In the genomic region with DNA sequence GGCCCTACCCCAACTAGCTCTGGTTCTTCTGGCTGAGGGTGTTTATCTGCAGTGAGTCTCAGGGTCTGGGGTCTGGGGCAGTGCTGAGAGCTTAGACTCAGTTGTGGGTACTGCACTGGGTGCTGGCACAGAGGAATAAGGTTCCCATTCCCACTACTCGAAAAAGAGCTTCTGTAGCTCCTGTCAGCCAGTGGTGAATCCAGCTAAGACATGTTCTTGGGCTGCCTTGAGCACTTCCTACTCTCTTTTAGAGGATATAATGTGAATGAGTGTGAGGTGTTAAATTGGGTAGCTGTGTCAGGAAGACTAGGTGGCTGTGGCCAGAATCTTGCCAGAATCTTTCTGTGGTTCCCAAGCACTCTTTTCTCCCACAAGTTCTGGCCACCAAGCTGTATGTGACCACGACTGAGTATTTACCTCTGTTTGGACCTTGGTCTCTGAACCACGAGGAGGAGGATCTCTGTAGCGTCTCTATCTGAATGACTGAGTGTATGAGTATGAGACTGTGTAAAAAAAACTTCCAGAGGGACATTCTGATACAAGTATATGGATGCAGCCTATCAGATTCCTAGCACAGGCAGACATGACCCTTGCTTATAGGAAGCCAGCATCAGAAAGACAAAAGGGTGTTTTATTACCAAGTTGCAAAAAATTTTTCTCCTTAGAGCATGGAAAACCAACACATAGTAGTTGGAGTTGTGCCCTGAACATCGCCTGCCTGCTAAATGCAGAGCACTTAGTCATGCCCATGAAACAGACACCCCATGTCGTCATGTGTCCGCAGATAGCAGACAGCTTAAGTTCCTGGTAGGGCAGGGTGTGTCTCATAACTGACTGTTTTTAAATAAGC, we compare ENCODE assay signal across 8 cellular contexts. TPM values are rescaled to one million over a fixed set of nuclear protein-coding genes. Genes with fewer than 3 reads are reported as not detected.
DNase-seq lines count a peak whose midpoint lies in the region; ATAC-seq and TF ChIP-seq lines count a peak whose summit lies in the region.

No MANE protein-coding gene starts in this region.

- intact Hi-C loops in left ventricle myocardium superior (cut with micrococcal nuclease), result no loop called here

- POLR2A ChIA-PET in WTC11 (lab: Charles Lee), result no interaction called here

- H3K4me1 Mint-ChIP-seq in WTC11 (no peaks in the 10 kb centered on the region; the same call in 1 of the 2 replicates), glutamatergic neuron (ENCODE audit: low read depth, unreplicated experiment) (no peaks in the 10 kb centered on the region)

- CTCF ChIA-PET in WTC11 (lab: Charles Lee), result interaction anchor here (0.7 to 3.5 kb wide), 6 partner anchors 46 to 329 kb away, joined by 3 to 19 read pairs (median 4); a partner anchor contains a TSS

- no peak overlapping the region for H3K4me3 Mint-ChIP-seq in WTC11
- no peak overlapping the region for H3K4me3 Mint-ChIP-seq in glutamatergic neuron (ENCODE audit: unreplicated experiment)

- H3K9me3 Mint-ChIP-seq in WTC11 (peaks cover 5% of the 10 kb centered on the region; the same call in 1 of the 2 replicates), glutamatergic neuron (ENCODE audit: unreplicated experiment) (no peaks in the 10 kb centered on the region)

- H3K4me3 ChIP-seq in H7 (ENCODE audit: insufficient read depth, low read depth, low read length), result no peak overlapping the region

- no peak for ATAC-seq in WTC11
- ATAC-seq in left ventricle myocardium superior, result peak; percentile 95
- no peak for ATAC-seq in HG03175 (IDR thresholded peaks at IDR 0.05; ENCODE audit: unreplicated experiment)

- 0 out of 2 replicates have a peak, but pooled peaks cover 1% of the 10 kb centered on the region for H3K36me3 ChIP-seq in H7 (replicated peaks; ENCODE audit: control insufficient read depth, insufficient read depth, low read length)

- H3K27me3 ChIP-seq in H7 (ENCODE audit: control insufficient read depth, insufficient read depth, low read length), result no peaks in the 10 kb centered on the region

- H3K27me3 Mint-ChIP-seq in WTC11 (ENCODE audit: low read depth), result no peaks in the 10 kb centered on the region
- H3K27me3 Mint-ChIP-seq in glutamatergic neuron (ENCODE audit: unreplicated experiment), result no peaks in the 10 kb centered on the region

- H3K36me3 Mint-ChIP-seq in WTC11, result peaks cover 16% of the 10 kb centered on the region
- no peaks in the 10 kb centered on the region for H3K36me3 Mint-ChIP-seq in glutamatergic neuron (ENCODE audit: unreplicated experiment)

- DNase-seq in HPDE6-E6E7 (ENCODE audit: extremely low spot score) (peak; percentile 69), WTC11 (ENCODE audit: low spot score) (no peak), left ventricle myocardium superior (peak; percentile 44), smooth muscle cell of the brain vasculature (ENCODE audit: low read depth, low spot score) (peak; percentile 73), H7 (no peak), glutamatergic neuron (no peak), NCI-H1105 (lab: John Stamatoyannopoulos, UW) (no peak)

- TF ChIP-seq CTCF in WTC11 (IDR thresholded peaks at IDR 0.05) (no peak), glutamatergic neuron (IDR thresholded peaks at IDR 0.05; ENCODE audit: partially characterized antibody, unreplicated experiment) (no peak)

- peak overlapping the region; percentile 79 for H3K27ac Mint-ChIP-seq in WTC11
- H3K27ac Mint-ChIP-seq in glutamatergic neuron (ENCODE audit: unreplicated experiment), result no peak overlapping the region

TF ChIP-seq in WTC11, 78 proteins besides CTCF, POLR2A, EP300 and RAD21:
- no peak for TF ChIP-seq ZNF671 (CRISPR knock-in tag; IDR thresholded peaks at IDR 0.05)
- TF ChIP-seq, protein P1, sequence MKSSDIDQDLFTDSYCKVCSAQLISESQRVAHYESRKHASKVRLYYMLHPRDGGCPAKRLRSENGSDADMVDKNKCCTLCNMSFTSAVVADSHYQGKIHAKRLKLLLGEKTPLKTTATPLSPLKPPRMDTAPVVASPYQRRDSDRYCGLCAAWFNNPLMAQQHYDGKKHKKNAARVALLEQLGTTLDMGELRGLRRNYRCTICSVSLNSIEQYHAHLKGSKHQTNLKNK (CRISPR knock-in tag; IDR thresholded peaks at IDR 0.05), result no peak
- TF ChIP-seq, protein P2, sequence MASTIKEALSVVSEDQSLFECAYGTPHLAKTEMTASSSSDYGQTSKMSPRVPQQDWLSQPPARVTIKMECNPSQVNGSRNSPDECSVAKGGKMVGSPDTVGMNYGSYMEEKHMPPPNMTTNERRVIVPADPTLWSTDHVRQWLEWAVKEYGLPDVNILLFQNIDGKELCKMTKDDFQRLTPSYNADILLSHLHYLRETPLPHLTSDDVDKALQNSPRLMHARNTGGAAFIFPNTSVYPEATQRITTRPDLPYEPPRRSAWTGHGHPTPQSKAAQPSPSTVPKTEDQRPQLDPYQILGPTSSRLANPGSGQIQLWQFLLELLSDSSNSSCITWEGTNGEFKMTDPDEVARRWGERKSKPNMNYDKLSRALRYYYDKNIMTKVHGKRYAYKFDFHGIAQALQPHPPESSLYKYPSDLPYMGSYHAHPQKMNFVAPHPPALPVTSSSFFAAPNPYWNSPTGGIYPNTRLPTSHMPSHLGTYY (CRISPR knock-in tag; IDR thresholded peaks at IDR 0.05), result no peak
- TF ChIP-seq ZBTB21 (CRISPR knock-in tag; IDR thresholded peaks at IDR 0.05; ENCODE audit: borderline replicate concordance), result no peak
- TF ChIP-seq KAT7 (CRISPR knock-in tag; IDR thresholded peaks at IDR 0.05; ENCODE audit: borderline replicate concordance), result no peak
- TF ChIP-seq ZNF423 (CRISPR knock-in tag; IDR thresholded peaks at IDR 0.05), result no peak
- TF ChIP-seq, protein P3, sequence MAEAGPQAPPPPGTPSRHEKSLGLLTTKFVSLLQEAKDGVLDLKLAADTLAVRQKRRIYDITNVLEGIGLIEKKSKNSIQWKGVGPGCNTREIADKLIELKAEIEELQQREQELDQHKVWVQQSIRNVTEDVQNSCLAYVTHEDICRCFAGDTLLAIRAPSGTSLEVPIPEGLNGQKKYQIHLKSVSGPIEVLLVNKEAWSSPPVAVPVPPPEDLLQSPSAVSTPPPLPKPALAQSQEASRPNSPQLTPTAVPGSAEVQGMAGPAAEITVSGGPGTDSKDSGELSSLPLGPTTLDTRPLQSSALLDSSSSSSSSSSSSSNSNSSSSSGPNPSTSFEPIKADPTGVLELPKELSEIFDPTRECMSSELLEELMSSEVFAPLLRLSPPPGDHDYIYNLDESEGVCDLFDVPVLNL (CRISPR knock-in tag; IDR thresholded peaks at IDR 0.05; ENCODE audit: borderline replicate concordance, low read depth), result no peak
- TF ChIP-seq ELF4 (CRISPR knock-in tag; IDR thresholded peaks at IDR 0.05; ENCODE audit: low read depth), result no peak
- TF ChIP-seq NR1H2 (CRISPR knock-in tag; IDR thresholded peaks at IDR 0.05), result no peak
- TF ChIP-seq TCF7 (CRISPR knock-in tag; IDR thresholded peaks at IDR 0.05; ENCODE audit: low read depth), result no peak
- TF ChIP-seq, protein P4, sequence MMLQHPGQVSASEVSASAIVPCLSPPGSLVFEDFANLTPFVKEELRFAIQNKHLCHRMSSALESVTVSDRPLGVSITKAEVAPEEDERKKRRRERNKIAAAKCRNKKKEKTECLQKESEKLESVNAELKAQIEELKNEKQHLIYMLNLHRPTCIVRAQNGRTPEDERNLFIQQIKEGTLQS (CRISPR knock-in tag; conservative IDR thresholded peaks at IDR 0.05), result no peak
- TF ChIP-seq, protein P5, sequence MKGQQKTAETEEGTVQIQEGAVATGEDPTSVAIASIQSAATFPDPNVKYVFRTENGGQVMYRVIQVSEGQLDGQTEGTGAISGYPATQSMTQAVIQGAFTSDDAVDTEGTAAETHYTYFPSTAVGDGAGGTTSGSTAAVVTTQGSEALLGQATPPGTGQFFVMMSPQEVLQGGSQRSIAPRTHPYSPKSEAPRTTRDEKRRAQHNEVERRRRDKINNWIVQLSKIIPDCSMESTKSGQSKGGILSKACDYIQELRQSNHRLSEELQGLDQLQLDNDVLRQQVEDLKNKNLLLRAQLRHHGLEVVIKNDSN (CRISPR knock-in tag; IDR thresholded peaks at IDR 0.05), result no peak
- no peak for TF ChIP-seq NFATC4 (CRISPR knock-in tag; IDR thresholded peaks at IDR 0.05)
- no peak for TF ChIP-seq GRHL2 (CRISPR knock-in tag; IDR thresholded peaks at IDR 0.05; ENCODE audit: insufficient replicate concordance, severe bottlenecking)
- no peak for TF ChIP-seq IRF2 (CRISPR knock-in tag; IDR thresholded peaks at IDR 0.05; ENCODE audit: borderline replicate concordance, low read depth)
- no peak for TF ChIP-seq RELA (CRISPR knock-in tag; IDR thresholded peaks at IDR 0.05; ENCODE audit: borderline replicate concordance)
- TF ChIP-seq, protein P6, sequence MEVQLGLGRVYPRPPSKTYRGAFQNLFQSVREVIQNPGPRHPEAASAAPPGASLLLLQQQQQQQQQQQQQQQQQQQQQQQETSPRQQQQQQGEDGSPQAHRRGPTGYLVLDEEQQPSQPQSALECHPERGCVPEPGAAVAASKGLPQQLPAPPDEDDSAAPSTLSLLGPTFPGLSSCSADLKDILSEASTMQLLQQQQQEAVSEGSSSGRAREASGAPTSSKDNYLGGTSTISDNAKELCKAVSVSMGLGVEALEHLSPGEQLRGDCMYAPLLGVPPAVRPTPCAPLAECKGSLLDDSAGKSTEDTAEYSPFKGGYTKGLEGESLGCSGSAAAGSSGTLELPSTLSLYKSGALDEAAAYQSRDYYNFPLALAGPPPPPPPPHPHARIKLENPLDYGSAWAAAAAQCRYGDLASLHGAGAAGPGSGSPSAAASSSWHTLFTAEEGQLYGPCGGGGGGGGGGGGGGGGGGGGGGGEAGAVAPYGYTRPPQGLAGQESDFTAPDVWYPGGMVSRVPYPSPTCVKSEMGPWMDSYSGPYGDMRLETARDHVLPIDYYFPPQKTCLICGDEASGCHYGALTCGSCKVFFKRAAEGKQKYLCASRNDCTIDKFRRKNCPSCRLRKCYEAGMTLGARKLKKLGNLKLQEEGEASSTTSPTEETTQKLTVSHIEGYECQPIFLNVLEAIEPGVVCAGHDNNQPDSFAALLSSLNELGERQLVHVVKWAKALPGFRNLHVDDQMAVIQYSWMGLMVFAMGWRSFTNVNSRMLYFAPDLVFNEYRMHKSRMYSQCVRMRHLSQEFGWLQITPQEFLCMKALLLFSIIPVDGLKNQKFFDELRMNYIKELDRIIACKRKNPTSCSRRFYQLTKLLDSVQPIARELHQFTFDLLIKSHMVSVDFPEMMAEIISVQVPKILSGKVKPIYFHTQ (CRISPR knock-in tag; IDR thresholded peaks at IDR 0.05), result no peak
- no peak for TF ChIP-seq NR3C1 (CRISPR knock-in tag; conservative IDR thresholded peaks at IDR 0.05; ENCODE audit: low read depth)
TF ChIP-seq in WTC11: peak in this region for 0.

RNA-seq across cellular contexts. Expression of a gene that starts 30.6 kb away (rescaled TPM):
- total RNA-seq in WTC11 (2021), result 113 to 119 TPM (median 115 TPM) in 3 replicates
- 144 TPM for total RNA-seq in left ventricle myocardium superior
- total RNA-seq in H7 (2014; rRNA removed; shearing (Covaris generic)), result 80.4 and 87.4 TPM in 2 replicates
- total RNA-seq in glutamatergic neuron (ENCODE audit: unreplicated experiment), result 46.8 TPM

RNA-seq across cellular contexts. Expression of a gene that starts 53.6 kb away (rescaled TPM):
- total RNA-seq in WTC11 (2021) (1.7 to 2.8 TPM (median 2.4 TPM) in 3 replicates), left ventricle myocardium superior (0.30 TPM), glutamatergic neuron (ENCODE audit: unreplicated experiment) (46.9 TPM)
- 0.52 and 1.1 TPM in 2 replicates for total RNA-seq in H7 (2014; rRNA removed; shearing (Covaris generic))

Comparison
In these comparisons a context has a peak if more than half of its experiments do, and no peak if none do; other contexts are left out.
1. DNase-seq: peak in HPDE6-E6E7 (single experiment), left ventricle myocardium superior (single experiment) and smooth muscle cell of the brain vasculature (single experiment); none in WTC11 (single experiment), H7 (single experiment), glutamatergic neuron (single experiment) and NCI-H1105 (single experiment).
2. RNA of a gene that starts 53.6 kb away (total RNA-seq): 46.9 TPM in glutamatergic neuron (single experiment); 1.7 to 2.8 TPM in WTC11, 0.52 to 1.1 TPM in H7 and 0.30 TPM in left ventricle myocardium superior (single experiment); every median in the first group is over 10 times any median in the second.